In the genomic region with DNA sequence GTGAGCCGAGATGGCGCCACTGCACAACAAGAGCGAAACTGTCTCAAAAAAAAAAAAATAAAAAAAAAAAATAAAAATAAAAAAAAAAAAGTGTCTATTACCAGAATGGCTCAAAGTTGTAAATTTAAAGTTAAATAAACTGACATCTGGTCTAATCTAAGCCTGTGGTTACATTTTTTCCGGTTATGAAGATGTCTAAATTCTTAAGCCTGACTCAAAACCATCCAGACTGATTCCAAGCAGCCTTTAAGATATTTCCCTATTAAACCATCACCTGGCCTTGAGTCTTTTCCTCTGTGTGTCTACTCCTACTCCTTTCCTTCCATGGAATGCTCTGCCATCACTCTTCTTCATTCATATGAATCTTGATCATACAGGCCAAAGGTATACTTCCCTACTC, we compare ENCODE assay signal across 17 cellular contexts.
"Had no signal": no experiment of that assay in that cellular context is flagged by ENCODE, and none has a peak within 500 bp of the region (broad histone marks: within the 10 kb centered on the region; RNA-seq: fewer than 3 reads in every experiment).

No MANE protein-coding gene starts in this region.

- H3K27me3 ChIP-seq: esophagus muscularis mucosa, gastrocnemius medialis, heart right ventricle, left lung, right lobe of liver, transverse colon had no signal

- H3K27ac Mint-ChIP-seq: activated naive CD8-positive, alpha-beta T cell; natural killer cell treated with Interleukin-12 subunit alpha and Interleukin-12 subunit beta and Interleukin-15 and Interleukin-18, amount 100 ng/mL, for 72 hours; stimulated activated naive B cell treated with anti-CD40 and anti-IgM and Interleukin-4, amounts not matched to agents 10 μg/mL and 1 μg/mL and 100 μg/mL, for 72 hours had no signal

- H3K27ac ChIP-seq: esophagus muscularis mucosa, gastrocnemius medialis, heart right ventricle, left lung, psoas muscle, right lobe of liver, transverse colon had no signal

- H3K36me3 ChIP-seq: right lobe of liver, transverse colon had no signal

- FAIRE-seq: colon, keratinocyte had no signal

- H3K9me3 ChIP-seq: esophagus muscularis mucosa, gastrocnemius medialis, heart right ventricle, left lung, psoas muscle, right lobe of liver, transverse colon had no signal

- DNase-seq: activated effector memory CD4-positive, alpha-beta T cell treated with Interleukin-2 at 50 U/mL for 16 hours; activated T-cell treated with anti-CD3 and anti-CD28 coated beads, Interleukin-2, amount 50 U/mL, for 1 hour; gastrocnemius medialis; heart right ventricle; left lung; occipital lobe; psoas muscle; stimulated activated CD4-positive, alpha-beta T cell treated with anti-CD3 and anti-CD28 coated beads, Interleukin-2, amount 100 ng/mL, for 24 hours; stimulated activated naive B cell treated with anti-CD40 and anti-IgM and Interleukin-4, amounts not matched to agents 10 μg/mL and 1 μg/mL and 100 μg/mL, for 72 hours; transverse colon had no signal

- H3K36me3 Mint-ChIP-seq: natural killer cell treated with Interleukin-12 subunit alpha and Interleukin-12 subunit beta and Interleukin-15 and Interleukin-18, amount 100 ng/mL, for 72 hours had no signal

- H3K4me3 ChIP-seq: esophagus muscularis mucosa, gastrocnemius medialis, heart right ventricle, left lung, psoas muscle, right lobe of liver, transverse colon had no signal

- H3K27me3 Mint-ChIP-seq: activated naive CD8-positive, alpha-beta T cell; natural killer cell treated with Interleukin-12 subunit alpha and Interleukin-12 subunit beta and Interleukin-15 and Interleukin-18, amount 100 ng/mL, for 72 hours; stimulated activated naive B cell treated with anti-CD40 and anti-IgM and Interleukin-4, amounts not matched to agents 10 μg/mL and 1 μg/mL and 100 μg/mL, for 72 hours had no signal

- ATAC-seq: activated CD4-positive, CD25-positive, alpha-beta regulatory T cell treated with anti-CD3 and anti-CD28 coated beads, Interleukin-2, amount 50 U/mL, for 24 hours; gastrocnemius medialis; heart right ventricle; left lung; natural killer cell treated with Interleukin-12 subunit alpha and Interleukin-12 subunit beta and Interleukin-15 and Interleukin-18, amount 100 ng/mL, for 72 hours; psoas muscle; right lobe of liver; stimulated activated naive B cell treated with anti-CD40 and anti-IgM and Interleukin-4, amounts not matched to agents 10 μg/mL and 1 μg/mL and 100 μg/mL, for 72 hours had no signal

- H3K9me3 Mint-ChIP-seq: natural killer cell treated with Interleukin-12 subunit alpha and Interleukin-12 subunit beta and Interleukin-15 and Interleukin-18, amount 100 ng/mL, for 72 hours had no signal

- H3K4me3 Mint-ChIP-seq: activated naive CD8-positive, alpha-beta T cell; natural killer cell treated with Interleukin-12 subunit alpha and Interleukin-12 subunit beta and Interleukin-15 and Interleukin-18, amount 100 ng/mL, for 72 hours; stimulated activated naive B cell treated with anti-CD40 and anti-IgM and Interleukin-4, amounts not matched to agents 10 μg/mL and 1 μg/mL and 100 μg/mL, for 72 hours had no signal

- H3K4me1 ChIP-seq: esophagus muscularis mucosa, gastrocnemius medialis, heart right ventricle, left lung, psoas muscle, right lobe of liver, transverse colon had no signal
